In the genomic region with DNA sequence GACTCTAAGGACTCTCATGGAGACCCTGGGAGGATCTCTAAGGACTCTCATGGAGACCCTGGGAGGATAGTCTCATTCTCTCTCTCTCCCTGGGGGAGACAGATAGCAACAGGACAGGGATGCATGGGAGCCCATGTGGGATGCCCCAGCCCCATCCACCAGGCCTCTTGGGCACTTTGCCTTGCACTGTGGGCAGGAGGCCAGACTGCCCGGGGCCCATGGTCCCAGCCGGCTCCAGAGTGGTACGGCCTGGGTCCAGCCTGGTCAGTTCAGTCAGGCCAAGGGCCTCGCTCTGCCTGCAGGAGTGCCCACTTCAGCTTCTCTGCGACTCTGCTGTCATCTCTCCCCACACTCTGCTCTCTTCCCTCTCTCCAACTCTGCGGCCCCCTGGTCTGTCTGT, we compare ENCODE assay signal across 27 cellular contexts.
"Had no signal": no experiment of that assay in that cellular context is flagged by ENCODE, and none has a peak within 500 bp of the region (broad histone marks: within the 10 kb centered on the region; RNA-seq: fewer than 3 reads in every experiment).

No MANE protein-coding gene starts in this region.

- H3K9me3 ChIP-seq: esophagus muscularis mucosa, heart right ventricle, left lung, lower lobe of right lung, mucosa of descending colon, pancreas, psoas muscle, sigmoid colon, suprapubic skin, tibial nerve had no signal

- H3K36me3 Mint-ChIP-seq: activated naive CD8-positive, alpha-beta T cell; stimulated activated memory B cell treated with anti-CD40 and anti-IgM and Interleukin-4, amounts not matched to agents 10 μg/mL and 1 μg/mL and 100 μg/mL, for 72 hours; T-cell had no signal

- H3K4me3 Mint-ChIP-seq: nephron progenitor cell; stimulated activated memory B cell treated with anti-CD40 and anti-IgM and Interleukin-4, amounts not matched to agents 10 μg/mL and 1 μg/mL and 100 μg/mL, for 72 hours; T-helper 2 cell treated with Interferon-gamma antibody and Interleukin-4, amounts not matched to agents 5 μg/mL and 100 μg/mL, for 36 hours had no signal

- H3K27me3 ChIP-seq: pancreas had no signal

- H3K36me3 ChIP-seq: esophagus muscularis mucosa, heart right ventricle, left lung, lower lobe of right lung, pancreas, sigmoid colon, suprapubic skin had no signal

- DNase-seq: activated CD4-positive, alpha-beta T cell treated with anti-CD3 and anti-CD28 coated beads for 4 hours; activated CD4-positive, alpha-beta T cell treated with anti-CD3 and anti-CD28 coated beads, Interleukin-2, amount 50 U/mL, for 4 hours; activated naive CD4-positive, alpha-beta T cell treated with Interleukin-2 at 50 U/mL for 16 hours; dermis blood vessel endothelial cell; effector CD4-positive, alpha-beta T cell; foreskin keratinocyte; heart right ventricle; left lung; lower lobe of right lung; mesendoderm; nephron progenitor cell; psoas muscle; sigmoid colon; small intestine; stimulated activated CD4-positive, alpha-beta T cell treated with anti-CD3 and anti-CD28 coated beads, Interleukin-1b, Interleukin-23, amount 100 ng/mL, for 48 hours; stimulated activated CD4-positive, alpha-beta T cell treated with anti-CD3 and anti-CD28 coated beads, Interleukin-4, amount 100 ng/mL, for 4 hours; stimulated activated CD8-positive, alpha-beta memory T cell treated with anti-CD3 and anti-CD28 coated beads, Interleukin-4, amount 100 ng/mL, for 48 hours; T-cell had no signal

- H3K4me1 ChIP-seq: foreskin keratinocyte, pancreas, psoas muscle had no signal

- H3K27ac ChIP-seq: esophagus muscularis mucosa, foreskin keratinocyte, heart right ventricle, left lung, lower lobe of right lung, pancreas, psoas muscle, sigmoid colon, suprapubic skin, tibial nerve had no signal

- H3K27ac Mint-ChIP-seq: activated naive CD8-positive, alpha-beta T cell; nephron progenitor cell; stimulated activated memory B cell treated with anti-CD40 and anti-IgM and Interleukin-4, amounts not matched to agents 10 μg/mL and 1 μg/mL and 100 μg/mL, for 72 hours; T-cell; T-helper 2 cell treated with Interferon-gamma antibody and Interleukin-4, amounts not matched to agents 5 μg/mL and 100 μg/mL, for 36 hours had no signal

- H3K9me3 Mint-ChIP-seq: central memory CD8-positive, alpha-beta T cell; nephron progenitor cell; stimulated activated memory B cell treated with anti-CD40 and anti-IgM and Interleukin-4, amounts not matched to agents 10 μg/mL and 1 μg/mL and 100 μg/mL, for 72 hours; T-cell; T-helper 2 cell treated with Interferon-gamma antibody and Interleukin-4, amounts not matched to agents 5 μg/mL and 100 μg/mL, for 36 hours had no signal

- H3K4me3 ChIP-seq: heart right ventricle, left lung, lower lobe of right lung, mucosa of descending colon, pancreas, psoas muscle, sigmoid colon, suprapubic skin, tibial nerve had no signal

- ATAC-seq: foreskin keratinocyte; left lung; mucosa of descending colon; pancreas; stimulated activated memory B cell treated with anti-CD40 and anti-IgM and Interleukin-4, amounts not matched to agents 10 μg/mL and 1 μg/mL and 100 μg/mL, for 72 hours had no signal
